Comparison of ENCODE assay signal across 22 cellular contexts in the genomic region with DNA sequence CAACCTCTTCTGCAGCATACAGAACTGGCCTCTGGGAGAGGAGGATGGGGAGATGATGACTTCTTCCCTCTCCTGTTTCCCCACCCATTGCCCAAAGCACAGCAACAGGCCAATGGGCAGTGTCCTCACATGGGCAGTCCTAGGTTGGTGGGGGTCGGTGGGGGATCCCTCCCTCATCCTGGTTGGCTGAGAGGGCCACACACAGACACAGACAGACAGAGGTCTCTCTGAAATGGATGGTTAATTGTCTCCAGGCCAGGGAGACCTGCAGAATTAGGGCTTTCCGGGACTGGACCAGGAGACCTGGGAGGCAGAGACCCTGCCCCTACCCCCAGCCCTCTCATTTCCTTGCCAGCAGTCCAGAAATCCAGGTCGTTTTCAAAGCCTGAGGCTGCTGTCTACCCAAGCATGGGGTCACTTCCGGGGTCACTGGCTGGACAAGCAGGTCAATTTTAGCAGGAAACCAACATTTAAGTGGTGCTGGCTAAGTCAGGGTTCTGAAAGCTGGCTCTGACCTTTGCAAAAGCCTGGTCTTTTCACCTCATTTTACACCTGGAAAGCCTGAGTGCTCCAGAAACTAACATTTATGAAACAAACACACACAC. TPM values are rescaled to one million over a fixed set of nuclear protein-coding genes. Genes with fewer than 3 reads are reported as not detected.
"Had no signal": no experiment of that assay in that cellular context is flagged by ENCODE, and none has a peak within 500 bp of the region (broad histone marks: within the 10 kb centered on the region; RNA-seq: fewer than 3 reads in every experiment).

No MANE protein-coding gene starts in this region.

- H3K9ac ChIP-seq: KMS-11 had no signal

- ATAC-seq: activated naive CD4-positive, alpha-beta T cell treated with anti-CD3 and anti-CD28 coated beads, Interleukin-2, amount 50 U/mL, for 72 hours; activated naive CD8-positive, alpha-beta T cell treated with anti-CD3 and anti-CD28 coated beads, Interleukin-2, amount 50 U/mL, for 24 hours; activated T-cell treated with anti-CD3 and anti-CD28 coated beads, Interleukin-2, amount 50 U/mL, for 4 hours; PC-3; T-cell had no signal

- H3K27ac ChIP-seq: KMS-11 had no signal

- H3K4me2 ChIP-seq: KMS-11 had no signal

- DNase-seq: activated B cell treated with CpG ODN at 0.5 μM for 24 hours; activated CD4-positive, alpha-beta memory T cell treated with anti-CD3 and anti-CD28 coated beads for 36 hours; activated CD4-positive, alpha-beta T cell treated with anti-CD3 and anti-CD28 coated beads, Interleukin-2, amount 10 ng/mL, durations not matched to agents 7 days and 5 days; activated CD8-positive, alpha-beta memory T cell treated with anti-CD3 and anti-CD28 coated beads for 24 hours; activated effector memory CD4-positive, alpha-beta T cell treated with anti-CD3 and anti-CD28 coated beads, Interleukin-2, amount 50 U/mL, for 16 hours; activated naive CD4-positive, alpha-beta T cell treated with Interleukin-2 at 50 U/mL for 16 hours; activated naive CD8-positive, alpha-beta T cell treated with anti-CD3 and anti-CD28 coated beads, Interleukin-2, amount 50 U/mL, for 24 hours; activated T-cell treated with anti-CD3 and anti-CD28 coated beads, Interleukin-2, amount 50 U/mL, for 4 hours; amniotic stem cell; NCI-H1105 treated with DMSO at 0.1 percent for 48 hours; NCI-H1436 treated with DMSO at 0.1 percent for 48 hours; NCI-H187 treated with DMSO at 0.1 percent for 48 hours; NCI-H2081 treated with DMSO at 0.1 percent for 48 hours; NCI-H446; NCI-H524; PC-3; SHP77; T-cell; T-helper 2 cell; T1000 had no signal

RNA-seq across cellular contexts. Expression of a gene that starts 48.6 kb away (rescaled TPM):
- total RNA-seq: activated B cell treated with CpG ODN at 0.5 μM for 24 hours; activated CD4-positive, alpha-beta memory T cell treated with anti-CD3 and anti-CD28 coated beads for 36 hours; activated CD4-positive, alpha-beta T cell treated with anti-CD3 and anti-CD28 coated beads, Interleukin-2, amount 10 ng/mL, durations not matched to agents 7 days and 5 days; activated naive CD4-positive, alpha-beta T cell treated with anti-CD3 and anti-CD28 coated beads, Interleukin-2, amount 50 U/mL, for 72 hours had no signal
